Comparison of ENCODE assay signal across 5 cellular contexts in genomic region chr11:133582731-133583130, GRCh38. TPM values are rescaled to one million over a fixed set of nuclear protein-coding genes. Genes with fewer than 3 reads are reported as not detected.
"Had no signal": no experiment of that assay in that cellular context is flagged by ENCODE, and none has a peak within 500 bp of the region (broad histone marks: within the 10 kb centered on the region; RNA-seq: fewer than 3 reads in every experiment).

No MANE protein-coding gene starts in this region.

- DNase-seq: H9, HCEC 1CT, IMR-90 had no signal

- H3K4me3 ChIP-seq: GM23338 had no signal

- H2AFZ ChIP-seq: GM23338 had no signal

- H3K4me2 ChIP-seq: GM23338 had no signal

- ATAC-seq: GM23338 had no signal

RNA-seq across cellular contexts. Expression of gene OPCML, which starts 50.4 kb away (rescaled TPM):
- total RNA-seq: HT-29 had no signal
